Comparison of ENCODE assay signal across 19 cellular contexts in the genomic region with DNA sequence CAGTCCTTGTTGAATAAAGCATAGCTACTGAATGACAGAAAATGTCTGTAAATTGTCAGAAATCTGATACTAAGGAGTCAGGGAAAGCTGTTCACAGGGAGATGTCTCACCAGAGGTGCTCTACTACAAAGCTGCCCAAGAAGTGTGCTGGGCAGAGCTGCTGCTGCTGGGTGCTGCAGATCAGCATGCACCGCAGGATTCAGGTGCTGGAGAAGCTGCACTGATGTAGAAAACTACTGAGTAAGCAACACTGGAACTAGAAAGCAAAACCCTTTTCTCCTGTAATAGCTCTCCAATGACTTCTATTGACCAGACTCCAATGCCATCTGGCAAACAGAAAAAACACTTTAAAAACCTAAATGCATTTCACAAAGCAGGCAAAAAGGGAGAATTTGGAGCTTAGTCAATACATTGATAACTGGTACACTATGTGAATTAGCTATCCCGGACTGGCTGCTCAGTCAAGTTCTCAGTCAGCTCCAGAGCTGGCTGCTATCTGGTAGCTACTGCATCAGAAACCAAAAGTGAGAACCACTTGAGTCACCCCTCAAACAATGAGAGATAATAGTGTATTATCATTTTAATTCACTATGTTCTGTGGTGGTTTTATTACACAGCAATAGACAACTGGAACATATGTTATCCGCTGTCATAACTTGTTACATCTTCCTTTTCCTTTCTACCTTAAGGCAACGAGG.
DNase-seq lines count a peak whose midpoint lies in the region; ATAC-seq, FAIRE-seq and TF ChIP-seq lines count a peak whose summit lies in the region.
"Had no signal": no experiment of that assay in that cellular context is flagged by ENCODE, and none has a peak within 500 bp of the region (broad histone marks: within the 10 kb centered on the region; RNA-seq: fewer than 3 reads in every experiment).

No MANE protein-coding gene starts in this region.

- H3K4me3 ChIP-seq in H1 (ENCODE audit: extremely low read depth in 1 of 4, insufficient read depth in 2 of 4, low read depth in 3 of 4, low read length in 4 of 4) (no peak overlapping the region), psoas muscle (no peak overlapping the region)
- H3K4me3 ChIP-seq: A549, GM23248 had no signal

- H3K4me1 ChIP-seq in H1 (replicated peaks in 1 of 4; ENCODE audit: control insufficient read depth in 3 of 4, insufficient read depth in 4 of 4, low read length in 3 of 4), result no peaks in the 10 kb centered on the region
- no peaks in the 10 kb centered on the region for H3K4me1 ChIP-seq in psoas muscle
- H3K4me1 ChIP-seq: A549, Caco-2 had no signal

- H3K4me1 Mint-ChIP-seq in MCF 10A (ENCODE audit: insufficient read depth, unreplicated experiment), result no peaks in the 10 kb centered on the region

- no peaks in the 10 kb centered on the region for H3K9me3 Mint-ChIP-seq in MCF 10A (ENCODE audit: unreplicated experiment)
- H3K9me3 Mint-ChIP-seq: T-helper 2 cell treated with Interferon-gamma antibody and Interleukin-4, amounts not matched to agents 5 μg/mL and 100 μg/mL, for 36 hours had no signal

- no peak for TF ChIP-seq RAD21 in H1 (IDR thresholded peaks at IDR 0.05 in 1 of 2, conservative IDR thresholded peaks at IDR 0.05 in 1 of 2; ENCODE audit: low read depth in 2 of 2, low read length in 2 of 2)

- intact Hi-C loops in MCF 10A (cut with micrococcal nuclease), result no loop called here
- intact Hi-C loops in psoas muscle (cut with DNase I), result no loop called here

- BruUV-seq in MCF 10A (replicated peaks; lab: Mats Ljungman, UMichigan), result no TSS peak

- peak; percentile 51 for ATAC-seq in GM18498 (IDR thresholded peaks at IDR 0.05; ENCODE audit: unreplicated experiment)
- peak; percentile 49 for ATAC-seq in GM19463 (IDR thresholded peaks at IDR 0.05; ENCODE audit: unreplicated experiment)
- ATAC-seq in HG03520 (IDR thresholded peaks at IDR 0.05; ENCODE audit: unreplicated experiment), result peak; percentile 60
- no peak for ATAC-seq in psoas muscle
- ATAC-seq: A549 had no signal

- POLR2A ChIA-PET in H1 (lab: Charles Lee; ENCODE audit: partially characterized antibody), result interaction anchor here (0.6 kb wide), 1 partner anchor 8 kb away, joined by 3 read pairs; no protein-coding TSS in a partner anchor
- POLR2A ChIA-PET in MCF 10A (lab: Yijun Ruan, JAX), result no interaction called here

- no peaks in the 10 kb centered on the region for H3K79me1 ChIP-seq in H1 (ENCODE audit: low read depth, low read length)

- 98% methylated on average over 4 of the region's 4 CpGs; no CpG with 5 or more reads in 1 of the 2 experiments for WGBS in H1 (ENCODE audit: extremely low coverage in 1 of 2, insufficient coverage in 1 of 2, insufficient read length in 1 of 2, insufficient replicate concordance in 2 of 2, low coverage in 1 of 2, low lambda C conversion rate in 2 of 2, missing lambda C conversion rate in 1 of 2), 2 experiments
- 87 to 88% (median 87%) methylated on average over 4 of the region's 4 CpGs for WGBS in psoas muscle, 3 donors

- H3K18ac ChIP-seq in H1 (ENCODE audit: extremely low read depth, low read length), result no peak overlapping the region

- no peak overlapping the region for H3K4me2 ChIP-seq in H1 (ENCODE audit: insufficient read depth in 1 of 2, low read depth in 2 of 2, low read length in 2 of 2)
- H3K4me2 ChIP-seq: A549 had no signal

- H3K9ac ChIP-seq in H1 (replicated peaks in 1 of 4; ENCODE audit: extremely low read depth in 1 of 4, low read depth in 3 of 4, low read length in 3 of 4), result no peak overlapping the region
- H3K9ac ChIP-seq: GM23248 had no signal

- no peak overlapping the region for H3K23ac ChIP-seq in H1 (ENCODE audit: insufficient read length)

- no peak overlapping the region for H2BK120ac ChIP-seq in H1 (replicated peaks; ENCODE audit: low read depth, low read length)

- H3K4ac ChIP-seq in H1 (replicated peaks; ENCODE audit: insufficient read length, low read depth, low read length), result no peak overlapping the region

- TF ChIP-seq POLR2A in H1 (IDR thresholded peaks at IDR 0.05; ENCODE audit: control extremely low read depth in 1 of 2, low read depth in 2 of 2, low read length in 2 of 2), result no peak

- H3K23me2 ChIP-seq in H1 (ENCODE audit: low read depth, low read length), result no peaks in the 10 kb centered on the region; the same call in 1 of the 2 replicates

- TF ChIP-seq CTCF in H1 (IDR thresholded peaks at IDR 0.05; ENCODE audit: control extremely low read depth in 1 of 3, insufficient read depth in 1 of 3, low read depth in 1 of 3, low read length in 3 of 3) (no peak), MCF 10A (IDR thresholded peaks at IDR 0.05; ENCODE audit: unreplicated experiment) (no peak), psoas muscle (IDR thresholded peaks at IDR 0.05) (no peak)

- CTCF ChIA-PET in H1 (lab: Charles Lee; ENCODE audit: partially characterized antibody) (interaction anchor here (0.9 to 2.3 kb wide), 6 partner anchors 10 to 651 kb away, joined by 3 to 17 read pairs (median 4); no protein-coding TSS in a partner anchor), MCF 10A (lab: Yijun Ruan, JAX) (interaction anchor here (0.9 kb wide), 1 partner anchor 38 kb away, joined by 3 read pairs; no protein-coding TSS in a partner anchor)

- H2BK15ac ChIP-seq in H1 (ENCODE audit: low read length), result no peak overlapping the region

- no peak overlapping the region for H2AK5ac ChIP-seq in H1 (ENCODE audit: low read depth, low read length)

- H3K27me3 Mint-ChIP-seq in MCF 10A (ENCODE audit: insufficient read depth, unreplicated experiment), result peaks cover 61% of the 10 kb centered on the region

- no peaks in the 10 kb centered on the region for H3K36me3 ChIP-seq in H1 (ENCODE audit: control insufficient read depth in 2 of 4, insufficient read depth in 4 of 4, low read length in 3 of 4)
- H3K36me3 ChIP-seq in psoas muscle (ENCODE audit: insufficient read depth in 1 of 2, low read depth in 1 of 2), result no peaks in the 10 kb centered on the region

- H4K20me1 ChIP-seq in H1 (replicated peaks in 1 of 2; ENCODE audit: control insufficient read depth in 1 of 2, insufficient read depth in 2 of 2, low read length in 2 of 2), result no peaks in the 10 kb centered on the region

- no peak overlapping the region for H4K8ac ChIP-seq in H1 (ENCODE audit: extremely low read depth, insufficient read depth, low read length)

- H4K91ac ChIP-seq in H1 (replicated peaks; ENCODE audit: insufficient read length, low read length), result no peak overlapping the region

- H3K27me3 ChIP-seq in H1 (replicated peaks in 1 of 4; ENCODE audit: control insufficient read depth in 3 of 4, extremely low read depth in 1 of 4, insufficient read depth in 3 of 4, low read length in 3 of 4) (no peaks in the 10 kb centered on the region), psoas muscle (ENCODE audit: insufficient read depth in 3 of 3, low read length in 2 of 3) (peaks cover 0 to 2% (median 0%) of the 10 kb centered on the region in 3 donors)

- H3K27ac ChIP-seq in H1 (ENCODE audit: low read depth, low read length), result no peak overlapping the region
- no peak overlapping the region for H3K27ac ChIP-seq in psoas muscle
- H3K27ac ChIP-seq: A549, GM23248 had no signal

- no peak overlapping the region for H3K14ac ChIP-seq in H1 (ENCODE audit: insufficient read length)

- H3K79me2 ChIP-seq in H1 (ENCODE audit: control insufficient read depth in 1 of 2, insufficient read depth in 2 of 2, low read length in 2 of 2), result no peaks in the 10 kb centered on the region

- DNase-seq in H1 (ENCODE audit: low read depth in 1 of 2, low spot score in 2 of 2), result no peak
- no peak for DNase-seq in MCF 10A (ENCODE audit: unreplicated experiment)
- no peak for DNase-seq in psoas muscle
- DNase-seq in NCI-H345 treated with DMSO at 0.1 percent for 48 hours (lab: John Stamatoyannopoulos, UW; ENCODE audit: unreplicated experiment), result no peak
- DNase-seq: Caco-2, DMS53, GM23248, Kasumi-1, MV-4-11, NCI-H1417 treated with DMSO at 0.1 percent for 48 hours, NCI-H2029 treated with DMSO at 0.1 percent for 48 hours, NCI-H226, NCI-H69, SIG-M5 had no signal

- H2BK5ac ChIP-seq in H1 (ENCODE audit: low read depth, low read length), result no peak overlapping the region

- FAIRE-seq in H1 (lab: Jason Lieb, UNC), result no peak
- FAIRE-seq: A549 had no signal

- no peak overlapping the region for H4K5ac ChIP-seq in H1 (ENCODE audit: insufficient read length, low read depth, low read length)

- 0 out of 2 replicates have a peak overlapping the region, but pooled peaks have one; percentile 5 for H2AFZ ChIP-seq in H1 (ENCODE audit: low read length)
- H2AFZ ChIP-seq: GM23248 had no signal

- H3K9me3 ChIP-seq in H1 (ENCODE audit: insufficient read depth in 2 of 2, low read depth in 1 of 2, low read length in 1 of 2) (no peaks in the 10 kb centered on the region), psoas muscle (no peaks in the 10 kb centered on the region)
- H3K9me3 ChIP-seq: A549, Caco-2 had no signal

- no peaks in the 10 kb centered on the region for H3K36me3 Mint-ChIP-seq in MCF 10A (ENCODE audit: insufficient read depth, unreplicated experiment)

- H3K4me3 Mint-ChIP-seq in MCF 10A (ENCODE audit: unreplicated experiment), result no peak overlapping the region
- H3K4me3 Mint-ChIP-seq: T-helper 2 cell treated with Interferon-gamma antibody and Interleukin-4, amounts not matched to agents 5 μg/mL and 100 μg/mL, for 36 hours had no signal

- H2BK12ac ChIP-seq in H1 (ENCODE audit: low read depth, low read length), result no peak overlapping the region

- H3K27ac Mint-ChIP-seq in MCF 10A (ENCODE audit: low read depth, unreplicated experiment), result no peak overlapping the region
- H3K27ac Mint-ChIP-seq: T-helper 2 cell treated with Interferon-gamma antibody and Interleukin-4, amounts not matched to agents 5 μg/mL and 100 μg/mL, for 36 hours had no signal

- no peak overlapping the region for H2BK20ac ChIP-seq in H1 (ENCODE audit: low read length)

- no peak for TF ChIP-seq EP300 in H1 (IDR thresholded peaks at IDR 0.05; ENCODE audit: borderline replicate concordance in 1 of 2, low read depth in 2 of 2, low read length in 2 of 2)

- H3K56ac ChIP-seq in H1 (replicated peaks; ENCODE audit: insufficient read length, low read depth, low read length), result no peak overlapping the region

TF ChIP-seq in H1, 55 proteins besides CTCF, POLR2A, EP300 and RAD21 (continues in another document):
- TF ChIP-seq, protein P1, sequence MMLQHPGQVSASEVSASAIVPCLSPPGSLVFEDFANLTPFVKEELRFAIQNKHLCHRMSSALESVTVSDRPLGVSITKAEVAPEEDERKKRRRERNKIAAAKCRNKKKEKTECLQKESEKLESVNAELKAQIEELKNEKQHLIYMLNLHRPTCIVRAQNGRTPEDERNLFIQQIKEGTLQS (IDR thresholded peaks at IDR 0.05; ENCODE audit: insufficient read depth, low read depth, low read length), result no peak
- TF ChIP-seq RXRA (IDR thresholded peaks at IDR 0.05; ENCODE audit: insufficient read depth, low read depth, low read length), result no peak
- no peak for TF ChIP-seq SP1 (IDR thresholded peaks at IDR 0.05; ENCODE audit: low read depth, low read length)
- no peak for TF ChIP-seq CTBP2 (IDR thresholded peaks at IDR 0.05; ENCODE audit: borderline replicate concordance, insufficient read depth, insufficient read length, low read length)
- TF ChIP-seq CREB1 (IDR thresholded peaks at IDR 0.05), result no peak
- TF ChIP-seq PHF8 (conservative IDR thresholded peaks at IDR 0.05; ENCODE audit: low read depth, low read length), result no peak
- no peak for TF ChIP-seq SP4 (IDR thresholded peaks at IDR 0.05; ENCODE audit: low read length)
- no peak for TF ChIP-seq BRCA1 (IDR thresholded peaks at IDR 0.05; ENCODE audit: low read depth, low read length)
- TF ChIP-seq FOSL1 (IDR thresholded peaks at IDR 0.05; ENCODE audit: insufficient read depth, low read depth, low read length), result no peak

Comparison
In these comparisons a context has a peak if more than half of its experiments do, and no peak if none do; other contexts are left out.
1. ATAC-seq: peak in GM18498 (single experiment), GM19463 (single experiment) and HG03520 (single experiment); none in psoas muscle (0 of 4).